In the genomic region with DNA sequence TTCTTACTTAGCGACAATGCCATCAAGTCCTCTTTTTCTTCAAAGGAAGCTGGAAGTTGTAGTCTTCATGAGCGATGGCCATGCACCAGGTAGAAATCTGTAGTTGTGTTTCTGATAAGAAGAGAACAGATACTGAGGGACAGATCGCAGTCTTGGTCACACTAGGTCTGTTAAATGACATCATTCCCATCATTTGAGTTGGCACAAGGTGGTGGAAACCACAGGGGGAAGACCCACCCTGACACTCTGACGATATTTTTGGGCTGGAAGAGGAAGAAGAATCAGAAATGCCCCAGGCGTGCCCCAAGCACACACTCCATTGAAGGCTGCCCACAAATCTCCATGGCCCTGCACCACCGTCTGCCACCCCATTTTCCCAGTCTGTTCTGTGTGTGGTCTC, we compare ENCODE assay signal across 18 cellular contexts.
A peak's percentile ranks its signal among the peaks of the same experiment; 100 is the strongest.
DNase-seq lines count a peak whose midpoint lies in the region; ATAC-seq, FAIRE-seq and TF ChIP-seq lines count a peak whose summit lies in the region.
"Had no signal": no experiment of that assay in that cellular context is flagged by ENCODE, and none has a peak within 500 bp of the region (broad histone marks: within the 10 kb centered on the region; RNA-seq: fewer than 3 reads in every experiment).

No MANE protein-coding gene starts in this region.

- H3K27ac Mint-ChIP-seq in WTC11, result no peak overlapping the region
- H3K27ac Mint-ChIP-seq: activated CD4-positive, alpha-beta T cell treated with anti-CD3 and anti-CD28 coated beads, Interleukin-2, amount 10 ng/mL, durations not matched to agents 24 days and 14 days had no signal

- no peak for DNase-seq in GM12892 (ENCODE audit: insufficient read length)
- DNase-seq in SKM-1 treated with dmso at 0.1 percent for 144 hours (lab: John Stamatoyannopoulos, UW; ENCODE audit: unreplicated experiment), result no peak
- DNase-seq in WERI-Rb-1, result no peak
- DNase-seq in WTC11 (ENCODE audit: low spot score), result no peak
- DNase-seq in stimulated activated CD4-positive, alpha-beta T cell treated with anti-CD3 and anti-CD28 coated beads, Interleukin-12 subunit alpha, Interleukin-12 subunit beta, amount 100 ng/mL, for 4 hours, result no peak
- DNase-seq: activated CD4-positive, alpha-beta T cell treated with anti-CD3 and anti-CD28 coated beads, Interleukin-2, amount 10 ng/mL, durations not matched to agents 24 days and 14 days; central memory CD4-positive, alpha-beta T cell; erythroblast; Karpas-422; NCI-H2107; SK-N-SH had no signal

- H3K36me3 Mint-ChIP-seq in WTC11, result peaks cover 44% of the 10 kb centered on the region

- no peak overlapping the region for H3K27ac ChIP-seq in WERI-Rb-1
- H3K27ac ChIP-seq: BLaER1, hepatocyte, thoracic aorta had no signal

- peaks cover 6% of the 10 kb centered on the region for H3K4me1 Mint-ChIP-seq in WTC11
- H3K4me1 Mint-ChIP-seq: activated CD4-positive, alpha-beta T cell treated with anti-CD3 and anti-CD28 coated beads, Interleukin-2, amount 10 ng/mL, durations not matched to agents 24 days and 14 days; neural crest cell had no signal

- H3K27me3 ChIP-seq in WERI-Rb-1 (ENCODE audit: insufficient read depth, low read depth, severe bottlenecking), result no peaks in the 10 kb centered on the region
- H3K27me3 ChIP-seq: BLaER1, hepatocyte had no signal

- H3K27me3 Mint-ChIP-seq in WTC11 (ENCODE audit: low read depth), result 0 out of 2 replicates have a peak, but pooled peaks cover 3% of the 10 kb centered on the region
- H3K27me3 Mint-ChIP-seq: activated CD4-positive, alpha-beta T cell treated with anti-CD3 and anti-CD28 coated beads, Interleukin-2, amount 10 ng/mL, durations not matched to agents 24 days and 14 days had no signal

- no peak overlapping the region for H3K4me3 Mint-ChIP-seq in WTC11
- H3K4me3 Mint-ChIP-seq: activated CD4-positive, alpha-beta T cell treated with anti-CD3 and anti-CD28 coated beads, Interleukin-2, amount 10 ng/mL, durations not matched to agents 24 days and 14 days; neural crest cell had no signal

- H3K36me3 ChIP-seq in WERI-Rb-1, result no peaks in the 10 kb centered on the region
- H3K36me3 ChIP-seq: BLaER1, thoracic aorta had no signal

- TF ChIP-seq POLR2A in GM12892 (IDR thresholded peaks at IDR 0.05; ENCODE audit: low read depth, low read length), result no peak

- H3K9me3 Mint-ChIP-seq in WTC11, result peaks cover 33% of the 10 kb centered on the region

- H3K9me3 ChIP-seq in WERI-Rb-1 (ENCODE audit: severe bottlenecking), result peaks cover 4% of the 10 kb centered on the region
- H3K9me3 ChIP-seq: BLaER1, SK-N-SH, thoracic aorta had no signal

- no peak overlapping the region for H3K4me3 ChIP-seq in WERI-Rb-1 (ENCODE audit: low read depth, low read length)
- H3K4me3 ChIP-seq: BLaER1, hepatocyte, thoracic aorta had no signal

- CTCF ChIA-PET in WTC11 (lab: Charles Lee), result no interaction called here

- peak; percentile 48 for FAIRE-seq in GM12892 (lab: Jason Lieb, UNC)

- TF ChIP-seq CTCF in WERI-Rb-1 (IDR thresholded peaks at IDR 0.05; ENCODE audit: low read depth, low read length) (no peak), WTC11 (IDR thresholded peaks at IDR 0.05) (no peak)

- ATAC-seq in GM18867 (IDR thresholded peaks at IDR 0.05; ENCODE audit: unreplicated experiment), result peak; percentile 75
- ATAC-seq in HG02588 (IDR thresholded peaks at IDR 0.05; ENCODE audit: unreplicated experiment), result peak; percentile 90
- peak; percentile 82 for ATAC-seq in HG03439 (IDR thresholded peaks at IDR 0.05; ENCODE audit: unreplicated experiment)
- no peak for ATAC-seq in WTC11

- POLR2A ChIA-PET in WTC11 (lab: Charles Lee), result no interaction called here

TF ChIP-seq in WTC11, 78 proteins besides CTCF, POLR2A, EP300 and RAD21:
- TF ChIP-seq ZNF416 (CRISPR knock-in tag; IDR thresholded peaks at IDR 0.05) (no peak), ZNF423 (CRISPR knock-in tag; IDR thresholded peaks at IDR 0.05) (no peak), NFATC4 (CRISPR knock-in tag; IDR thresholded peaks at IDR 0.05) (no peak), NR3C1 (CRISPR knock-in tag; conservative IDR thresholded peaks at IDR 0.05; ENCODE audit: low read depth) (no peak), ARID4B (CRISPR knock-in tag; IDR thresholded peaks at IDR 0.05; ENCODE audit: borderline replicate concordance) (no peak), TEAD4 (CRISPR knock-in tag; IDR thresholded peaks at IDR 0.05) (no peak), GRHL2 (CRISPR knock-in tag; IDR thresholded peaks at IDR 0.05; ENCODE audit: insufficient replicate concordance, severe bottlenecking) (no peak), STAT6 (CRISPR knock-in tag; conservative IDR thresholded peaks at IDR 0.05; ENCODE audit: low read depth) (no peak)
- TF ChIP-seq, protein P1, sequence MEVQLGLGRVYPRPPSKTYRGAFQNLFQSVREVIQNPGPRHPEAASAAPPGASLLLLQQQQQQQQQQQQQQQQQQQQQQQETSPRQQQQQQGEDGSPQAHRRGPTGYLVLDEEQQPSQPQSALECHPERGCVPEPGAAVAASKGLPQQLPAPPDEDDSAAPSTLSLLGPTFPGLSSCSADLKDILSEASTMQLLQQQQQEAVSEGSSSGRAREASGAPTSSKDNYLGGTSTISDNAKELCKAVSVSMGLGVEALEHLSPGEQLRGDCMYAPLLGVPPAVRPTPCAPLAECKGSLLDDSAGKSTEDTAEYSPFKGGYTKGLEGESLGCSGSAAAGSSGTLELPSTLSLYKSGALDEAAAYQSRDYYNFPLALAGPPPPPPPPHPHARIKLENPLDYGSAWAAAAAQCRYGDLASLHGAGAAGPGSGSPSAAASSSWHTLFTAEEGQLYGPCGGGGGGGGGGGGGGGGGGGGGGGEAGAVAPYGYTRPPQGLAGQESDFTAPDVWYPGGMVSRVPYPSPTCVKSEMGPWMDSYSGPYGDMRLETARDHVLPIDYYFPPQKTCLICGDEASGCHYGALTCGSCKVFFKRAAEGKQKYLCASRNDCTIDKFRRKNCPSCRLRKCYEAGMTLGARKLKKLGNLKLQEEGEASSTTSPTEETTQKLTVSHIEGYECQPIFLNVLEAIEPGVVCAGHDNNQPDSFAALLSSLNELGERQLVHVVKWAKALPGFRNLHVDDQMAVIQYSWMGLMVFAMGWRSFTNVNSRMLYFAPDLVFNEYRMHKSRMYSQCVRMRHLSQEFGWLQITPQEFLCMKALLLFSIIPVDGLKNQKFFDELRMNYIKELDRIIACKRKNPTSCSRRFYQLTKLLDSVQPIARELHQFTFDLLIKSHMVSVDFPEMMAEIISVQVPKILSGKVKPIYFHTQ (CRISPR knock-in tag; IDR thresholded peaks at IDR 0.05), result no peak
TF ChIP-seq in WTC11: peak in this region for 0.
